In the genomic region with DNA sequence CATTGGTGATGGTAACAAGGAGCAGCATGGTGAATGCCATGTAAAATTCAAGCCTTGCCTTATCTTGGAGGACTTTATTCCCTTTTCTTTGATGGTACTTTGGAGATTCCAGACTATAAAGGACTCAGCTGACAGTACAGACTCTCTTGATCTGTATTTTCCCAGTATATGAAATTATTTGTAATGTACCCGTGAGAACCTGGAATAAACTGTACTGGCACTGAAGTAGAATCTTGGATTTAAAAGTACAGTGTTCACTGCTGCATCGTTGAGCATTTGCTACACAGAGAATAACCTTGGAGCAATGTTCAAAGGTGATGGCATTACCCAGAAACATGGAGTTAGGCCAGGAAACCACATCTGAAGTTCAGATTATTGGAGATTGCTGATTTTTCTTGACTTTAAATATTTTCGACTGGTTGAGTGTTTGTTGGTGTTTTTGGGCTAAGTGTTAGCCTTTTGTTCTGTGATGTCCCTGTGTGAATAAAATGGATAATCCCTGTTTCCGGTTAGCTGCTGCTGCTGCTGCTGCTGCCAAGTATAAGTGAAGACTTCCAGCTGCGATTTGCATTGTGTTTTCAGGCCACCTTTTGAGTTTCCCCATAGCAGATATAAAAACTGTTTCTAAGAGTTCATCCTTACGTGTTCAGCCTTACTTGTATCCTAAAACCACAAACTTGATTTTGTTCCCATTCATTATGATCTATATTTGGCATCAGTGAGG, we compare ENCODE assay signal across 12 cellular contexts.
DNase-seq lines count a peak whose midpoint lies in the region; ATAC-seq and TF ChIP-seq lines count a peak whose summit lies in the region.
"Had no signal": no experiment of that assay in that cellular context is flagged by ENCODE, and none has a peak within 500 bp of the region (broad histone marks: within the 10 kb centered on the region; RNA-seq: fewer than 3 reads in every experiment).

No MANE protein-coding gene starts in this region.

- H3K36me3 Mint-ChIP-seq in activated CD4-positive, alpha-beta memory T cell treated with anti-CD3 and anti-CD28 coated beads for 36 hours: peaks cover 8% of the 10 kb centered on the region
- peaks cover 47% of the 10 kb centered on the region for H3K36me3 Mint-ChIP-seq in activated CD4-positive, alpha-beta memory T cell treated with anti-CD3 and anti-CD28 coated beads, Interleukin-2, amount 10 ng/mL, durations not matched to agents 7 days and 5 days (ENCODE audit: low read depth)

- TF ChIP-seq POLR2A in esophagus squamous epithelium (IDR thresholded peaks at IDR 0.05) (no peak), spleen (IDR thresholded peaks at IDR 0.05) (no peak)

- peak overlapping the region; percentile 91 for H3K4me2 ChIP-seq in OCI-LY7 (ENCODE audit: low read length)

- H3K9me3 ChIP-seq in OCI-LY7 (ENCODE audit: low read length) (no peaks in the 10 kb centered on the region), esophagus squamous epithelium (no peaks in the 10 kb centered on the region), spleen (no peaks in the 10 kb centered on the region)
- H3K9me3 ChIP-seq: neutrophil had no signal

- TF ChIP-seq CTCF in OCI-LY7 (conservative IDR thresholded peaks at IDR 0.05; ENCODE audit: low read length) (no peak), esophagus squamous epithelium (IDR thresholded peaks at IDR 0.05) (no peak), spleen (IDR thresholded peaks at IDR 0.05 in 8 of 11, conservative IDR thresholded peaks at IDR 0.05 in 3 of 11) (no peak)

- no peak for DNase-seq in activated CD4-positive, alpha-beta memory T cell treated with anti-CD3 and anti-CD28 coated beads for 36 hours
- DNase-seq in activated CD4-positive, alpha-beta memory T cell treated with anti-CD3 and anti-CD28 coated beads, Interleukin-2, amount 10 ng/mL, durations not matched to agents 7 days and 5 days: no peak
- DNase-seq in OCI-LY7 (ENCODE audit: low spot score): no peak
- no peak for DNase-seq in esophagus squamous epithelium (lab: John Stamatoyannopoulos, UW)
- DNase-seq in spleen: no peak
- DNase-seq in activated gamma-delta T cell treated with Interleukin-2 at 50 U/mL for 16 hours: no peak
- no peak for DNase-seq in middle frontal gyrus (ENCODE audit: extremely low spot score, low spot score)
- DNase-seq: activated CD4-positive, alpha-beta T cell treated with anti-CD3 and anti-CD28 coated beads, Interleukin-2, amount 50 U/mL, for 48 hours; KBM-7; OCI-M1 had no signal

- peaks cover 99% of the 10 kb centered on the region for H3K79me2 ChIP-seq in OCI-LY7 (ENCODE audit: insufficient read depth, low read depth, low read length)

- H3K27ac Mint-ChIP-seq in activated CD4-positive, alpha-beta memory T cell treated with anti-CD3 and anti-CD28 coated beads for 36 hours: peak overlapping the region; percentile 28
- H3K27ac Mint-ChIP-seq in activated CD4-positive, alpha-beta memory T cell treated with anti-CD3 and anti-CD28 coated beads, Interleukin-2, amount 10 ng/mL, durations not matched to agents 7 days and 5 days: no peak overlapping the region

- intact Hi-C loops in activated CD4-positive, alpha-beta memory T cell treated with anti-CD3 and anti-CD28 coated beads for 36 hours (cut with micrococcal nuclease): loop anchor here (10.0 kb wide), 2 partner anchors 557 to 793 kb away; a partner anchor contains a TSS
- intact Hi-C loops in OCI-LY7 (cut with micrococcal nuclease; ENCODE audit: unreplicated experiment) (no loop called here), esophagus squamous epithelium (cut with DNase I) (no loop called here), spleen (cut with DNase I; ENCODE audit: low total_unique reads) (no loop called here)

- CTCF ChIA-PET in activated CD4-positive, alpha-beta memory T cell treated with anti-CD3 and anti-CD28 coated beads for 36 hours (lab: Charles Lee): interaction anchor here (1.9 kb wide), 1 partner anchor 53 kb away, joined by 7 read pairs; no protein-coding TSS in a partner anchor
- CTCF ChIA-PET in activated CD4-positive, alpha-beta memory T cell treated with anti-CD3 and anti-CD28 coated beads, Interleukin-2, amount 10 ng/mL, durations not matched to agents 7 days and 5 days (lab: Charles Lee): no interaction called here
- CTCF ChIA-PET in OCI-LY7 (lab: Charles Lee; ENCODE audit: unreplicated experiment): no interaction called here

- no peaks in the 10 kb centered on the region for H3K27me3 Mint-ChIP-seq in activated CD4-positive, alpha-beta memory T cell treated with anti-CD3 and anti-CD28 coated beads for 36 hours
- no peaks in the 10 kb centered on the region for H3K27me3 Mint-ChIP-seq in activated CD4-positive, alpha-beta memory T cell treated with anti-CD3 and anti-CD28 coated beads, Interleukin-2, amount 10 ng/mL, durations not matched to agents 7 days and 5 days

- WGBS in esophagus squamous epithelium, 2 donors: 18 to 46% methylated on average over 6 of the region's 6 CpGs
- WGBS in spleen, 5 donors: 40 to 69% (median 52%) methylated on average over 6 of the region's 6 CpGs

- peaks cover 5% of the 10 kb centered on the region; the same call in 1 of the 2 replicates for H4K20me1 ChIP-seq in OCI-LY7 (ENCODE audit: insufficient read depth, low read length)

- no peaks in the 10 kb centered on the region for H3K9me3 Mint-ChIP-seq in activated CD4-positive, alpha-beta memory T cell treated with anti-CD3 and anti-CD28 coated beads for 36 hours
- H3K9me3 Mint-ChIP-seq in activated CD4-positive, alpha-beta memory T cell treated with anti-CD3 and anti-CD28 coated beads, Interleukin-2, amount 10 ng/mL, durations not matched to agents 7 days and 5 days: no peaks in the 10 kb centered on the region

- H3K4me1 ChIP-seq in OCI-LY7 (ENCODE audit: insufficient read depth, low read length, poor library complexity, severe bottlenecking) (peaks cover 95% of the 10 kb centered on the region), esophagus squamous epithelium (peaks cover 38 to 95% (median 77%) of the 10 kb centered on the region in 3 donors), spleen (peaks cover 76 to 100% (median 98%) of the 10 kb centered on the region in 6 donors)

- peak overlapping the region; percentile 83 for H3K27ac ChIP-seq in OCI-LY7 (ENCODE audit: low read depth, low read length, poor library complexity, severe bottlenecking)
- H3K27ac ChIP-seq in esophagus squamous epithelium: peak overlapping the region in 3 of 4 donors; percentile 40 to 85 (median 63)
- peak overlapping the region; percentile 16 to 93 (median 80) for H3K27ac ChIP-seq in spleen
- H3K27ac ChIP-seq: neutrophil had no signal

- H3K4me3 ChIP-seq in OCI-LY7 (ENCODE audit: low read depth, low read length, poor library complexity, severe bottlenecking) (no peak overlapping the region), esophagus squamous epithelium (no peak overlapping the region), spleen (no peak overlapping the region)

- no peak overlapping the region for H3K4me3 Mint-ChIP-seq in activated CD4-positive, alpha-beta memory T cell treated with anti-CD3 and anti-CD28 coated beads for 36 hours
- H3K4me3 Mint-ChIP-seq in activated CD4-positive, alpha-beta memory T cell treated with anti-CD3 and anti-CD28 coated beads, Interleukin-2, amount 10 ng/mL, durations not matched to agents 7 days and 5 days: no peak overlapping the region

- no peaks in the 10 kb centered on the region for H3K27me3 ChIP-seq in esophagus squamous epithelium
- H3K27me3 ChIP-seq in spleen (replicated peaks in 1 of 7): no peaks in the 10 kb centered on the region
- H3K27me3 ChIP-seq: neutrophil had no signal

- H3K36me3 ChIP-seq in OCI-LY7 (ENCODE audit: insufficient read depth, low read length) (no peaks in the 10 kb centered on the region), esophagus squamous epithelium (no peaks in the 10 kb centered on the region), spleen (no peaks in the 10 kb centered on the region)
- H3K36me3 ChIP-seq: neutrophil had no signal

- peaks cover 92% of the 10 kb centered on the region for H3K4me1 Mint-ChIP-seq in activated CD4-positive, alpha-beta memory T cell treated with anti-CD3 and anti-CD28 coated beads for 36 hours (ENCODE audit: low read depth)
- peaks cover 84% of the 10 kb centered on the region for H3K4me1 Mint-ChIP-seq in activated CD4-positive, alpha-beta memory T cell treated with anti-CD3 and anti-CD28 coated beads, Interleukin-2, amount 10 ng/mL, durations not matched to agents 7 days and 5 days

- no peaks in the 10 kb centered on the region for H3K9me2 ChIP-seq in OCI-LY7 (ENCODE audit: insufficient read depth, low read length)

- no peak for ATAC-seq in GM18870 (IDR thresholded peaks at IDR 0.05; ENCODE audit: unreplicated experiment)

- H2AFZ ChIP-seq in OCI-LY7 (ENCODE audit: low read length): no peak overlapping the region

- no TSS peak for BruUV-seq in OCI-LY7 (replicated peaks; lab: Mats Ljungman, UMichigan)

- POLR2A ChIA-PET in activated CD4-positive, alpha-beta memory T cell treated with anti-CD3 and anti-CD28 coated beads for 36 hours (lab: Charles Lee): no interaction called here
- POLR2A ChIA-PET in activated CD4-positive, alpha-beta memory T cell treated with anti-CD3 and anti-CD28 coated beads, Interleukin-2, amount 10 ng/mL, durations not matched to agents 7 days and 5 days (lab: Charles Lee): interaction anchor here (15.2 kb wide), 1 partner anchor 18 kb away, joined by 570 read pairs; no protein-coding TSS in a partner anchor
- POLR2A ChIA-PET in OCI-LY7 (lab: Charles Lee): interaction anchor here (0.5 kb wide), 1 partner anchor 1019 kb away, joined by 5 read pairs; no protein-coding TSS in a partner anchor
